Comparison of ENCODE assay signal across 9 cellular contexts in genomic region chr12:24561882-24562760, GRCh38.
A peak's percentile ranks its signal among the peaks of the same experiment; 100 is the strongest.
DNase-seq lines count a peak whose midpoint lies in the region; ATAC-seq and TF ChIP-seq lines count a peak whose summit lies in the region.
"Had no signal": no experiment of that assay in that cellular context is flagged by ENCODE, and none has a peak within 500 bp of the region (broad histone marks: within the 10 kb centered on the region; RNA-seq: fewer than 3 reads in every experiment).

No MANE protein-coding gene starts in this region.

- no peak overlapping the region for H3K27ac Mint-ChIP-seq in activated T-helper 17 cell treated with anti-CD3 and anti-CD28 coated beads, Interleukin-2, amount 50 U/mL, for 72 hours
- peak overlapping the region; percentile 97 for H3K27ac Mint-ChIP-seq in glutamatergic neuron (ENCODE audit: unreplicated experiment)

- no peaks in the 10 kb centered on the region for H3K36me3 Mint-ChIP-seq in activated T-helper 17 cell treated with anti-CD3 and anti-CD28 coated beads, Interleukin-2, amount 50 U/mL, for 72 hours (ENCODE audit: low read depth)
- no peaks in the 10 kb centered on the region for H3K36me3 Mint-ChIP-seq in glutamatergic neuron (ENCODE audit: unreplicated experiment)

- TF ChIP-seq CTCF in glutamatergic neuron (IDR thresholded peaks at IDR 0.05; ENCODE audit: partially characterized antibody, unreplicated experiment) (no peak), neutrophil (IDR thresholded peaks at IDR 0.05) (no peak), RWPE1 (conservative IDR thresholded peaks at IDR 0.05; ENCODE audit: low read depth) (no peak)

- peak overlapping the region; percentile 47 to 66 for H3K4me3 ChIP-seq in neutrophil (ENCODE audit: low read depth in 1 of 2, low read length in 1 of 2)

- H3K9me3 Mint-ChIP-seq in activated T-helper 17 cell treated with anti-CD3 and anti-CD28 coated beads, Interleukin-2, amount 50 U/mL, for 72 hours = no peaks in the 10 kb centered on the region
- peaks cover 17% of the 10 kb centered on the region for H3K9me3 Mint-ChIP-seq in glutamatergic neuron (ENCODE audit: unreplicated experiment)

- POLR2A ChIA-PET in RWPE1 (lab: Yijun Ruan, JAX; ENCODE audit: low non-redundant PET) = no interaction called here

- no peaks in the 10 kb centered on the region for H3K36me3 ChIP-seq in neutrophil

- ATAC-seq in activated T-helper 17 cell treated with anti-CD3 and anti-CD28 coated beads, Interleukin-2, amount 50 U/mL, for 72 hours (replicated peaks) = peak; percentile 42

- CTCF ChIA-PET in RWPE1 (lab: Yijun Ruan, JAX) = interaction anchor here (0.7 to 0.8 kb wide), 2 partner anchors 158 to 293 kb away, joined by 3 to 4 read pairs; no protein-coding TSS in a partner anchor

- H3K27me3 ChIP-seq in neutrophil = peaks cover 95% of the 10 kb centered on the region

- peak overlapping the region; percentile 54 for H3K4me3 Mint-ChIP-seq in activated T-helper 17 cell treated with anti-CD3 and anti-CD28 coated beads, Interleukin-2, amount 50 U/mL, for 72 hours
- H3K4me3 Mint-ChIP-seq in glutamatergic neuron (ENCODE audit: unreplicated experiment) = peak overlapping the region; percentile 93

- H3K9me3 ChIP-seq in neutrophil = no peaks in the 10 kb centered on the region

- no peak overlapping the region for H3K27ac ChIP-seq in neutrophil
- H3K27ac ChIP-seq in RWPE1 = no peak overlapping the region
- H3K27ac ChIP-seq: epithelial cell of prostate had no signal

- peak; percentile 34 for DNase-seq in NCI-H2107 treated with DMSO at 0.1 percent for 48 hours (lab: John Stamatoyannopoulos, UW; ENCODE audit: unreplicated experiment)
- DNase-seq in NCI-H2107 (lab: John Stamatoyannopoulos, UW) = no peak
- DNase-seq in NCI-H1105 (lab: John Stamatoyannopoulos, UW) = peak; percentile 47
- peak; percentile 78 for DNase-seq in glutamatergic neuron
- no peak for DNase-seq in RWPE1 (ENCODE audit: low spot score)
- no peak for DNase-seq in SHP77 treated with DMSO at 0.1 percent for 48 hours (lab: John Stamatoyannopoulos, UW)

- H3K4me1 ChIP-seq in neutrophil (ENCODE audit: control insufficient read depth in 1 of 2, insufficient read depth in 1 of 2, low read depth in 1 of 2, low read length in 1 of 2) = peaks cover 8 to 12% of the 10 kb centered on the region in 2 experiments

- peaks cover 68% of the 10 kb centered on the region for H3K27me3 Mint-ChIP-seq in activated T-helper 17 cell treated with anti-CD3 and anti-CD28 coated beads, Interleukin-2, amount 50 U/mL, for 72 hours
- H3K27me3 Mint-ChIP-seq in glutamatergic neuron (ENCODE audit: unreplicated experiment) = peaks cover 18% of the 10 kb centered on the region

- H3K4me1 Mint-ChIP-seq in activated T-helper 17 cell treated with anti-CD3 and anti-CD28 coated beads, Interleukin-2, amount 50 U/mL, for 72 hours = peaks cover 12% of the 10 kb centered on the region
- peaks cover 15% of the 10 kb centered on the region for H3K4me1 Mint-ChIP-seq in glutamatergic neuron (ENCODE audit: low read depth, unreplicated experiment)

Comparison
In these comparisons a context has a peak if more than half of its experiments do, and no peak if none do; other contexts are left out.
1. DNase-seq: peak in NCI-H2107 treated with DMSO at 0.1 percent for 48 hours (single experiment), NCI-H1105 (single experiment) and glutamatergic neuron (single experiment); none in NCI-H2107 (single experiment), RWPE1 (single experiment) and SHP77 treated with DMSO at 0.1 percent for 48 hours (single experiment).